Comparison of ENCODE assay signal across 8 cellular contexts in the genomic region with DNA sequence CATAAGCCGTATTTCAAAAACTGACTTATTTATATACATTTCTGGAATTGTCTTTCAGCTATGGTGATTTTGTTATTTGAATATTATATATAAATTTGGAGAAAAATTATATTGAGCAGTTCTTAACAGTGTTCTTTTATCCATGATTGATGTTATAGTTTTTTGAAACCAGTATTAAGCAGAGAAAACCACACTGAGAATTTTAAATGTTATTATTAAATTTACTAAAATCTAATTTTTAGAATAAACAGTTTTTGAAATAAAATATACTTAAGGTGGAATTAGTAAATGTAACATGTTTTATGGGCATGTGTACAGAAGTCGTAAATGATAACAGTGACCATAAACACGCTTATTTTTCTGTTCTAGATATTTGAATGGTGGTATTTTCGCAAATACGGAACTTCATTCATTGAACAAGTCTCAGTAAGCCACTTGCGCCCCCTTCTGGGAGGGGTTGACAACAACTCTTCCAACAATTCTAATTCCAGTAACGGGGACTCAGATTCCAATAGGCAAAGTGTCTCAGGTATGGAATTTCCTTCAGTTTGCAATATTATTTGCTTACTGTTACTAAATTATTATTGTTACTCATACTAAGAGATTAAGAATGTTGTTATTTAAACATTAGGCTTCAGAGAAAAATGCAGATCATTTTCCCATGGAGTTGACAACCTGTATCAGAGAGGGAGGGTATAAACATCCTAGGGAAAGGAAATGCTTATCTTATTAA.
DNase-seq lines count a peak whose midpoint lies in the region; ATAC-seq and TF ChIP-seq lines count a peak whose summit lies in the region.

No MANE protein-coding gene starts in this region.

- intact Hi-C loops in Caco-2 (cut with micrococcal nuclease; ENCODE audit: unreplicated experiment) = loop anchor here (1.0 to 5.0 kb wide), 3 partner anchors 134 to 947 kb away; no protein-coding TSS in a partner anchor

- H3K4me1 ChIP-seq in Caco-2 = no peaks in the 10 kb centered on the region

- POLR2A ChIA-PET in Caco-2 (lab: Charles Lee) = no interaction called here
- POLR2A ChIA-PET in activated CD8-positive, alpha-beta T cell treated with anti-CD3 and anti-CD28 coated beads, Interleukin-2, amount 10 ng/mL, durations not matched to agents 7 days and 5 days (lab: Charles Lee) = no interaction called here

- H3K27ac Mint-ChIP-seq in Caco-2 (ENCODE audit: unreplicated experiment) = no peak overlapping the region
- no peak overlapping the region for H3K27ac Mint-ChIP-seq in activated CD8-positive, alpha-beta T cell treated with anti-CD3 and anti-CD28 coated beads, Interleukin-2, amount 10 ng/mL, durations not matched to agents 7 days and 5 days
- H3K27ac Mint-ChIP-seq in endothelial cell (ENCODE audit: unreplicated experiment) = peak overlapping the region; percentile 98

- no peak overlapping the region for H3K4me3 Mint-ChIP-seq in Caco-2 (ENCODE audit: unreplicated experiment)
- no peak overlapping the region for H3K4me3 Mint-ChIP-seq in activated CD8-positive, alpha-beta T cell treated with anti-CD3 and anti-CD28 coated beads, Interleukin-2, amount 10 ng/mL, durations not matched to agents 7 days and 5 days
- H3K4me3 Mint-ChIP-seq in endothelial cell (ENCODE audit: unreplicated experiment) = no peak overlapping the region

- H3K27me3 ChIP-seq in Caco-2 (replicated peaks; ENCODE audit: control insufficient read depth, insufficient read depth, low read length) = no peaks in the 10 kb centered on the region

- no peaks in the 10 kb centered on the region for H3K4me1 Mint-ChIP-seq in Caco-2 (ENCODE audit: low read depth, unreplicated experiment)
- no peaks in the 10 kb centered on the region for H3K4me1 Mint-ChIP-seq in activated CD8-positive, alpha-beta T cell treated with anti-CD3 and anti-CD28 coated beads, Interleukin-2, amount 10 ng/mL, durations not matched to agents 7 days and 5 days (ENCODE audit: low read depth)
- H3K4me1 Mint-ChIP-seq in endothelial cell (ENCODE audit: unreplicated experiment) = peaks cover 57% of the 10 kb centered on the region

- no peaks in the 10 kb centered on the region for H3K27me3 Mint-ChIP-seq in Caco-2 (ENCODE audit: insufficient read depth, unreplicated experiment)
- no peaks in the 10 kb centered on the region for H3K27me3 Mint-ChIP-seq in activated CD8-positive, alpha-beta T cell treated with anti-CD3 and anti-CD28 coated beads, Interleukin-2, amount 10 ng/mL, durations not matched to agents 7 days and 5 days (ENCODE audit: low read depth)
- H3K27me3 Mint-ChIP-seq in endothelial cell (ENCODE audit: unreplicated experiment) = peaks cover 9% of the 10 kb centered on the region

- ATAC-seq in HG02642 (IDR thresholded peaks at IDR 0.05; ENCODE audit: poor library complexity, unreplicated experiment) = peak; percentile 55
- peak; percentile 53 for ATAC-seq in activated CD8-positive, alpha-beta T cell treated with anti-CD3 and anti-CD28 coated beads, Interleukin-2, amount 10 ng/mL, durations not matched to agents 7 days and 5 days

- H3K9me3 Mint-ChIP-seq in Caco-2 (ENCODE audit: unreplicated experiment) = no peaks in the 10 kb centered on the region
- no peaks in the 10 kb centered on the region for H3K9me3 Mint-ChIP-seq in activated CD8-positive, alpha-beta T cell treated with anti-CD3 and anti-CD28 coated beads, Interleukin-2, amount 10 ng/mL, durations not matched to agents 7 days and 5 days (ENCODE audit: insufficient read depth)
- H3K9me3 Mint-ChIP-seq in endothelial cell (ENCODE audit: unreplicated experiment) = no peaks in the 10 kb centered on the region

- peaks cover 6% of the 10 kb centered on the region for H3K36me3 Mint-ChIP-seq in Caco-2 (ENCODE audit: insufficient read depth, unreplicated experiment)
- H3K36me3 Mint-ChIP-seq in activated CD8-positive, alpha-beta T cell treated with anti-CD3 and anti-CD28 coated beads, Interleukin-2, amount 10 ng/mL, durations not matched to agents 7 days and 5 days (ENCODE audit: low read depth) = no peaks in the 10 kb centered on the region
- H3K36me3 Mint-ChIP-seq in endothelial cell (ENCODE audit: low read depth, unreplicated experiment) = peaks cover 13% of the 10 kb centered on the region

- DNase-seq in Caco-2 (peak; percentile 70 to 85), NCI-H748 (lab: John Stamatoyannopoulos, UW; ENCODE audit: unreplicated experiment) (peak; percentile 74), endothelial cell (ENCODE audit: low spot score) (peak; percentile 91), middle frontal gyrus (ENCODE audit: extremely low spot score, low spot score) (peak; percentile 50), cortex of kidney (lab: John Stamatoyannopoulos, UW) (no peak)
- DNase-seq in activated CD8-positive, alpha-beta T cell treated with anti-CD3 and anti-CD28 coated beads, Interleukin-2, amount 10 ng/mL, durations not matched to agents 7 days and 5 days = peak; percentile 83
- peak; percentile 36 to 62 for DNase-seq in stimulated activated CD8-positive, alpha-beta memory T cell treated with anti-CD3 and anti-CD28 coated beads, Interleukin-4, amount 100 ng/mL, for 4 hours (ENCODE audit: low read depth in 2 of 2, low spot score in 1 of 2)

- BruUV-seq in Caco-2 (replicated peaks; lab: Mats Ljungman, UMichigan) = no TSS peak

- no peaks in the 10 kb centered on the region for H3K9me3 ChIP-seq in Caco-2

- no peaks in the 10 kb centered on the region for H3K36me3 ChIP-seq in Caco-2 (ENCODE audit: control insufficient read depth, insufficient read depth, low read length)

- CTCF ChIA-PET in Caco-2 (lab: Charles Lee) = interaction anchor here (0.6 to 0.7 kb wide), 2 partner anchors 147 to 422 kb away, joined by 3 to 4 read pairs; no protein-coding TSS in a partner anchor
- CTCF ChIA-PET in activated CD8-positive, alpha-beta T cell treated with anti-CD3 and anti-CD28 coated beads, Interleukin-2, amount 10 ng/mL, durations not matched to agents 7 days and 5 days (lab: Charles Lee) = interaction anchor here (0.8 to 11.5 kb wide), 11 partner anchors 9 to 189 kb away, joined by 3 to 170 read pairs (median 4); no protein-coding TSS in a partner anchor

- H3K4me3 ChIP-seq in Caco-2 (ENCODE audit: low read depth, low read length) = no peak overlapping the region

- TF ChIP-seq CTCF in Caco-2 (IDR thresholded peaks at IDR 0.05; ENCODE audit: insufficient read depth in 1 of 2, low read depth in 1 of 2, low read length in 1 of 2, severe bottlenecking in 1 of 2, unreplicated experiment in 1 of 2) (peak; percentile 80 to 85), endothelial cell (IDR thresholded peaks at IDR 0.05; ENCODE audit: unreplicated experiment) (peak; percentile 93)
